ENCODE assay signal across 19 cellular contexts in genomic region chr11:64535811-64536210, GRCh38. TPM values are rescaled to one million over a fixed set of nuclear protein-coding genes. Genes with fewer than 3 reads are reported as not detected.
DNase-seq lines count a peak whose midpoint lies in the region; ATAC-seq and TF ChIP-seq lines count a peak whose summit lies in the region.
"Had no signal": no experiment of that assay in that cellular context is flagged by ENCODE, and none has a peak within 500 bp of the region (broad histone marks: within the 10 kb centered on the region; RNA-seq: fewer than 3 reads in every experiment).

No MANE protein-coding gene starts in this region.

- TF ChIP-seq POLR2A in Peyer's patch (IDR thresholded peaks at IDR 0.05) (no peak), upper lobe of left lung (IDR thresholded peaks at IDR 0.05) (no peak)

- no peak for TF ChIP-seq CTCF in Peyer's patch (IDR thresholded peaks at IDR 0.05)
- TF ChIP-seq CTCF in upper lobe of left lung (IDR thresholded peaks at IDR 0.05), result no peak

- ATAC-seq in Right ventricle myocardium inferior (no peak), sciatic nerve (no peak), upper lobe of left lung (ENCODE audit: low FRiP score in 2 of 2) (no peak)
- ATAC-seq: GM23338, HCT116 had no signal

- intact Hi-C loops in cardiac septum (cut with DNase I) (no loop called here), Right ventricle myocardium inferior (cut with DNase I) (no loop called here), sciatic nerve (cut with DNase I) (no loop called here)

- TF ChIP-seq EP300 in upper lobe of left lung (IDR thresholded peaks at IDR 0.05), result no peak

- H3K4me3 ChIP-seq in Peyer's patch, result no peak overlapping the region
- H3K4me3 ChIP-seq in upper lobe of left lung, result no peak overlapping the region
- H3K4me3 ChIP-seq: A549; BLaER1 treated with 17β-estradiol and CSF1 and Interleukin-3, amounts not matched to agents 10 nM and 100 nM; GM23338; K562 had no signal

- WGBS in upper lobe of left lung, 2 donors, result 83 to 89% methylated on average over 5 of the region's 5 CpGs

- H3K4me1 ChIP-seq in Peyer's patch (no peaks in the 10 kb centered on the region), upper lobe of left lung (peaks cover 0 to 5% (median 0%) of the 10 kb centered on the region in 4 donors)

- H3K36me3 ChIP-seq in Peyer's patch (no peaks in the 10 kb centered on the region), upper lobe of left lung (no peaks in the 10 kb centered on the region)
- H3K36me3 ChIP-seq: BLaER1 treated with 17β-estradiol and CSF1 and Interleukin-3, amounts not matched to agents 10 nM and 100 nM had no signal

- no peaks in the 10 kb centered on the region for H3K9me3 ChIP-seq in Peyer's patch
- no peaks in the 10 kb centered on the region for H3K9me3 ChIP-seq in upper lobe of left lung
- H3K9me3 ChIP-seq: A549 had no signal

- DNase-seq in cardiac septum (ENCODE audit: low spot score) (peak; percentile 61), Right ventricle myocardium inferior (ENCODE audit: missing footprints) (no peak), Peyer's patch (peak in 2 of 3 donors; percentile 15 to 18), sciatic nerve (ENCODE audit: low spot score) (peak; percentile 28), upper lobe of left lung (no peak), C1 segment of cervical spinal cord (lab: John Stamatoyannopoulos, UW) (no peak)
- DNase-seq in stimulated activated CD8-positive, alpha-beta memory T cell treated with anti-CD3 and anti-CD28 coated beads, Interleukin-4, amount 100 ng/mL, for 48 hours, result no peak
- DNase-seq: CD4-positive, CD25-positive, alpha-beta regulatory T cell; CD8-positive, alpha-beta memory T cell; COR-L47 had no signal

- H3K27me3 ChIP-seq in Peyer's patch, result no peaks in the 10 kb centered on the region
- H3K27me3 ChIP-seq in upper lobe of left lung, result no peaks in the 10 kb centered on the region

- H3K27ac ChIP-seq in Peyer's patch (no peak overlapping the region), upper lobe of left lung (no peak overlapping the region)
- H3K27ac ChIP-seq: 22Rv1; A549; BLaER1 treated with 17β-estradiol and CSF1 and Interleukin-3, amounts not matched to agents 10 nM and 100 nM; HL-60 had no signal

RNA-seq across cellular contexts. Expression of gene SLC22A11, which starts 19.9 kb away (rescaled TPM):
- total RNA-seq in cardiac septum (not detected), Right ventricle myocardium inferior (not detected), Peyer's patch (not detected), sciatic nerve (not detected), upper lobe of left lung (not detected)
- total RNA-seq: CD4-positive, CD25-positive, alpha-beta regulatory T cell; CD8-positive, alpha-beta memory T cell; GM23338; HFFc6; HT1080; K562 had no signal

RNA-seq across cellular contexts. Expression of gene SLC22A12, which starts 55.2 kb away (rescaled TPM):
- total RNA-seq in cardiac septum (not detected), Right ventricle myocardium inferior (not detected), Peyer's patch (not detected), sciatic nerve (not detected), upper lobe of left lung (not detected)
- total RNA-seq: CD4-positive, CD25-positive, alpha-beta regulatory T cell; CD8-positive, alpha-beta memory T cell; GM23338; HFFc6; HT1080; K562 had no signal

Comparison
In these comparisons a context has a peak if more than half of its experiments do, and no peak if none do; other contexts are left out.
1. DNase-seq: peak in cardiac septum (single experiment), Peyer's patch (2 of 3) and sciatic nerve (single experiment); none in Right ventricle myocardium inferior (single experiment), upper lobe of left lung (0 of 2), C1 segment of cervical spinal cord (0 of 14) and stimulated activated CD8-positive, alpha-beta memory T cell treated with anti-CD3 and anti-CD28 coated beads, Interleukin-4, amount 100 ng/mL, for 48 hours (single experiment).